ENCODE assay signal across 9 cellular contexts in the genomic region with DNA sequence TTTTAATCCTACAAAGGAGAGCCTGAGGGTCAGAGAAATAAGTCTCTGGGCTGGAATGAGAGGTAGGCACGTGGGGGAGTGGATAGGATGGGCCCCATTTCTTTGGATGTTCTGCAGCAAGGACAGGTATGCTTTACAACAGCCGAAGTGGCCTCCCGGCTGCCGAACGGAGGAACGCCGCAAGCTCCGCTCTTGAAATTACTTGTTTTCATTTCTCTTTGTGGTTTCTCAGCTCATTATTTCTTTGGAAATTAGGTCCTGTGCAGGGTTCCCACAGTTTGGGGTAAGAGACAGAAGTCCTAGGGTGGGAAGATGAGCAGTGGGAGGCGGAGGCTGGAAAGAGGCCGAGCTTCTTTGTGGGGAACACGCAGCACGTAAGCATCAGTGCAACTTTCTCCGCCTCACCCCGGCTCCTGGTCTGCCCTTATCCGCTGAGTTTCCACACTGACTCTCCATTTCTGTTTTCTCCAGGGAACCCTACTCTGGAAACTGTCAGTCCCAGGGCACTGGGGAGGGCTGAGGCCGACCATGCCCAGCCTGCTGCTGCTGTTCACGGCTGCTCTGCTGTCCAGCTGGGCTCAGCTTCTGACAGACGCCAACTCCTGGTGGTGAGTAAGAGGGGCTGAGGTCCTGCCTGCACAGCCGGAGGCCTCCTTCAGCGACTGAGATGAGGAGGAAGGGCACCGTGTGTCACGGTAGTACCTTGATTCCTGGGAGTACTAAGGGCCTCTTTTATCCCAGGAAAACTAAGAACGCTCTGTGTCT. TPM values are rescaled to one million over a fixed set of nuclear protein-coding genes. Genes with fewer than 3 reads are reported as not detected.
A peak's percentile ranks its signal among the peaks of the same experiment; 100 is the strongest.
DNase-seq lines count a peak whose midpoint lies in the region; ATAC-seq and TF ChIP-seq lines count a peak whose summit lies in the region.
"Had no signal": no experiment of that assay in that cellular context is flagged by ENCODE, and none has a peak within 500 bp of the region (broad histone marks: within the 10 kb centered on the region; RNA-seq: fewer than 3 reads in every experiment).

No MANE protein-coding gene starts in this region.

- WGBS in H9 (ENCODE audit: extremely low coverage, insufficient read length, low lambda C conversion rate), result no CpG with 5 or more reads among the region's 23 CpGs

- H3K18ac ChIP-seq in H9 (ENCODE audit: insufficient read length, low read depth, low read length), result no peak overlapping the region

- H2BK12ac ChIP-seq in H9 (ENCODE audit: insufficient read length, low read depth, low read length), result no peak overlapping the region

- no peak overlapping the region for H3K27ac ChIP-seq in H9 (ENCODE audit: insufficient read length, low read depth, low read length)
- peak overlapping the region; percentile 51 for H3K27ac ChIP-seq in left ventricle myocardium inferior (replicated peaks)
- peak overlapping the region in 2 of 4 donors; percentile 18 to 27 for H3K27ac ChIP-seq in gastrocnemius medialis

- no peak overlapping the region for H3K14ac ChIP-seq in H9 (ENCODE audit: insufficient read depth, low read length)

- H3K79me2 ChIP-seq in H9 (ENCODE audit: insufficient read depth, low read length), result no peaks in the 10 kb centered on the region

- no peak overlapping the region for H4K91ac ChIP-seq in H9 (ENCODE audit: insufficient read length, low read depth, low read length)

- H3K23me2 ChIP-seq in H9 (ENCODE audit: insufficient read length, low read depth, low read length, poor library complexity, severe bottlenecking), result peaks cover 14% of the 10 kb centered on the region

- H2AFZ ChIP-seq in H9 (ENCODE audit: low read length), result no peak overlapping the region

- POLR2A ChIA-PET in activated B cell treated with CpG ODN at 0.5 μM for 24 hours (lab: Charles Lee), result interaction anchor here (0.5 to 1.1 kb wide), 2 partner anchors 10 to 39 kb away, joined by 3 to 4 read pairs; no protein-coding TSS in a partner anchor

- no peak overlapping the region for H3K4ac ChIP-seq in H9 (ENCODE audit: low read depth, low read length)

- no peak overlapping the region for H2BK120ac ChIP-seq in H9 (ENCODE audit: low read depth, low read length, poor library complexity, severe bottlenecking)

- H3K4me3 Mint-ChIP-seq in H9 (peak overlapping the region; percentile 49 to 81), activated B cell treated with CpG ODN at 0.5 μM for 24 hours (peak overlapping the region; percentile 72)

- no peak overlapping the region for H2AK5ac ChIP-seq in H9 (ENCODE audit: insufficient read length, low read length)

- CTCF ChIA-PET in activated B cell treated with CpG ODN at 0.5 μM for 24 hours (lab: Charles Lee), result interaction anchor here (2.5 kb wide), 1 partner anchor 513 kb away, joined by 24 read pairs; no protein-coding TSS in a partner anchor

- H3K9me3 ChIP-seq in H9 (ENCODE audit: control insufficient read depth, low read depth, low read length), result no peaks in the 10 kb centered on the region
- no peaks in the 10 kb centered on the region for H3K9me3 ChIP-seq in left ventricle myocardium inferior (replicated peaks)
- no peaks in the 10 kb centered on the region for H3K9me3 ChIP-seq in gastrocnemius medialis

- ATAC-seq in activated B cell treated with CpG ODN at 0.5 μM for 24 hours (ENCODE audit: low read depth), result no peak
- ATAC-seq in gastrocnemius medialis, result peak in 1 of 2 donors; percentile 34

- no peak overlapping the region for H3K56ac ChIP-seq in H9 (ENCODE audit: insufficient read length, low read depth, low read length)

- H3K4me3 ChIP-seq in left ventricle myocardium inferior, result peak overlapping the region; percentile 72
- peak overlapping the region; percentile 48 to 55 (median 54) for H3K4me3 ChIP-seq in gastrocnemius medialis

- H4K5ac ChIP-seq in H9 (ENCODE audit: insufficient read length, low read depth, low read length), result no peak overlapping the region

- H4K8ac ChIP-seq in H9 (replicated peaks; ENCODE audit: insufficient read length, low read depth, low read length), result no peak overlapping the region

- no peak for TF ChIP-seq POLR2A in gastrocnemius medialis (IDR thresholded peaks at IDR 0.05)

- no peak overlapping the region for H3K9ac ChIP-seq in H9 (ENCODE audit: extremely low read depth, insufficient read length, low read length)

- H3K4me1 ChIP-seq in H9 (ENCODE audit: insufficient read depth, low read length) (peaks cover 2% of the 10 kb centered on the region), left ventricle myocardium inferior (peaks cover 60% of the 10 kb centered on the region), gastrocnemius medialis (peaks cover 10 to 11% of the 10 kb centered on the region in 2 donors)

- H3K27me3 Mint-ChIP-seq in H9 (ENCODE audit: low read depth) (peaks cover 95% of the 10 kb centered on the region), activated B cell treated with CpG ODN at 0.5 μM for 24 hours (peaks cover 33% of the 10 kb centered on the region)

- peak overlapping the region; percentile 57 for H3K4me2 ChIP-seq in H9 (ENCODE audit: insufficient read depth, insufficient read length, low read length)

- H3K27me3 ChIP-seq in H9 (ENCODE audit: insufficient read depth, low read length), result peaks cover 32% of the 10 kb centered on the region; the same call in 1 of the 2 replicates
- H3K27me3 ChIP-seq in left ventricle myocardium inferior (ENCODE audit: low read depth), result peaks cover 6% of the 10 kb centered on the region
- H3K27me3 ChIP-seq in gastrocnemius medialis, result peaks cover 28 to 37% (median 30%) of the 10 kb centered on the region in 3 donors

- H3K4me1 Mint-ChIP-seq in H9 (peaks cover 42 to 56% of the 10 kb centered on the region in 2 experiments), activated B cell treated with CpG ODN at 0.5 μM for 24 hours (peaks cover 24% of the 10 kb centered on the region)

- H2BK15ac ChIP-seq in H9 (ENCODE audit: low read depth, low read length), result no peak overlapping the region

- H3T11ph ChIP-seq in H9 (ENCODE audit: low read length), result no peak overlapping the region

- H3K36me3 ChIP-seq in left ventricle myocardium inferior, result no peaks in the 10 kb centered on the region
- no peaks in the 10 kb centered on the region for H3K36me3 ChIP-seq in gastrocnemius medialis

- H4K20me1 ChIP-seq in H9 (ENCODE audit: control insufficient read depth, insufficient read depth, insufficient read length), result no peaks in the 10 kb centered on the region

- DNase-seq in H9, result peak; percentile 75
- DNase-seq in activated B cell treated with CpG ODN at 0.5 μM for 24 hours, result no peak
- no peak for DNase-seq in left ventricle myocardium inferior
- no peak for DNase-seq in gastrocnemius medialis
- no peak for DNase-seq in NCI-H526 (lab: John Stamatoyannopoulos, UW)
- no peak for DNase-seq in UCSD-AML1 (lab: John Stamatoyannopoulos, UW; ENCODE audit: unreplicated experiment)
- no peak for DNase-seq in NCI-H1092 (lab: John Stamatoyannopoulos, UW)
- DNase-seq: SIG-M5; stimulated activated CD4-positive, alpha-beta T cell treated with anti-CD3 and anti-CD28 coated beads, Interleukin-1b, Interleukin-23, amount 100 ng/mL, for 48 hours had no signal

- H3K27ac Mint-ChIP-seq in H9, result peak overlapping the region in 1 of 3 experiments; percentile 78; a peak in 1 of 7 replicates
- H3K27ac Mint-ChIP-seq in activated B cell treated with CpG ODN at 0.5 μM for 24 hours, result no peak overlapping the region

- 0 out of 3 replicates have a peak, but pooled peaks have one; percentile 20 for TF ChIP-seq CTCF in H9 (conservative IDR thresholded peaks at IDR 0.05)
- no peak for TF ChIP-seq CTCF in activated B cell treated with CpG ODN at 0.5 μM for 24 hours (IDR thresholded peaks at IDR 0.05)
- TF ChIP-seq CTCF in left ventricle myocardium inferior (IDR thresholded peaks at IDR 0.05; ENCODE audit: borderline replicate concordance), result no peak
- TF ChIP-seq CTCF in gastrocnemius medialis (IDR thresholded peaks at IDR 0.05 in 4 of 5, conservative IDR thresholded peaks at IDR 0.05 in 1 of 5), result no peak

- H2BK20ac ChIP-seq in H9 (ENCODE audit: low read depth, low read length, poor library complexity, severe bottlenecking), result no peak overlapping the region

- H3K23ac ChIP-seq in H9 (ENCODE audit: insufficient read length, low read depth, low read length), result no peak overlapping the region

- H2BK5ac ChIP-seq in H9 (ENCODE audit: insufficient read length, low read length), result no peak overlapping the region

- H3K79me1 ChIP-seq in H9 (ENCODE audit: insufficient read depth, low read depth, low read length, poor library complexity, severe bottlenecking), result no peaks in the 10 kb centered on the region

- intact Hi-C loops in activated B cell treated with CpG ODN at 0.5 μM for 24 hours (cut with micrococcal nuclease), result loop anchor here (1.0 kb wide), 1 partner anchor 13 kb away; no protein-coding TSS in a partner anchor
- intact Hi-C loops in left ventricle myocardium inferior (cut with micrococcal nuclease), result loop anchor here (10.0 kb wide), 1 partner anchor 304 kb away; no protein-coding TSS in a partner anchor
- intact Hi-C loops in gastrocnemius medialis (cut with DNase I; ENCODE audit: low total_unique reads), result no loop called here

- in situ Hi-C loops in gastrocnemius medialis (cut with MboI; ENCODE audit: low sequenced_read_pairs in 4 of 4), result loop anchor here in 1 of 4 donors (25.0 kb wide), 1 partner anchor 1156 kb away; a partner anchor contains a TSS

- H3K9me3 Mint-ChIP-seq in H9, result peaks cover 0 to 4% of the 10 kb centered on the region in 2 experiments; a peak in 1 of 5 replicates
- no peaks in the 10 kb centered on the region for H3K9me3 Mint-ChIP-seq in activated B cell treated with CpG ODN at 0.5 μM for 24 hours

- peaks cover 0 to 1% (median 0%) of the 10 kb centered on the region in 3 experiments; a peak in 1 of 7 replicates for H3K36me3 Mint-ChIP-seq in H9 (ENCODE audit: insufficient read depth in 1 of 3, low read depth in 3 of 3)
- H3K36me3 Mint-ChIP-seq in activated B cell treated with CpG ODN at 0.5 μM for 24 hours (ENCODE audit: low read depth), result no peaks in the 10 kb centered on the region

RNA-seq across cellular contexts. Expression of a gene that starts 2.0 kb away (rescaled TPM):
- 0.61 and 1.5 TPM in 2 replicates for total RNA-seq in H9 (2021)
- total RNA-seq in activated B cell treated with CpG ODN at 0.5 μM for 24 hours, result 0.69 and 1.0 TPM in 2 replicates
- 2.1 TPM for total RNA-seq in left ventricle myocardium inferior
- total RNA-seq in gastrocnemius medialis, result 1 to 10 TPM in 2 of 4 donors, under 1 TPM in 2; 0.17 to 2.5 (median 0.88) TPM

RNA-seq across cellular contexts. Expression of a gene that starts 36.6 kb away (rescaled TPM):
- 15.6 and 16.0 TPM in 2 replicates for total RNA-seq in H9 (2021)
- total RNA-seq in activated B cell treated with CpG ODN at 0.5 μM for 24 hours, result 19.4 and 21.6 TPM in 2 replicates
- total RNA-seq in left ventricle myocardium inferior, result 6.8 TPM
- 10 to 100 TPM in 1 of 4 donors, 1 to 10 TPM in 3; 5.8 to 11.5 (median 7.4) TPM for total RNA-seq in gastrocnemius medialis

RNA-seq across cellular contexts. Expression of a gene that starts 59.9 kb away (rescaled TPM):
- 44.2 and 45.3 TPM in 2 replicates for total RNA-seq in H9 (2021)
- 43.0 and 43.1 TPM in 2 replicates for total RNA-seq in activated B cell treated with CpG ODN at 0.5 μM for 24 hours
- 40.5 TPM for total RNA-seq in left ventricle myocardium inferior
- 10 to 100 TPM; 18.9 to 47.4 (median 25.1) TPM for total RNA-seq in gastrocnemius medialis
